ENCODE assay signal across 19 cellular contexts in the genomic region with DNA sequence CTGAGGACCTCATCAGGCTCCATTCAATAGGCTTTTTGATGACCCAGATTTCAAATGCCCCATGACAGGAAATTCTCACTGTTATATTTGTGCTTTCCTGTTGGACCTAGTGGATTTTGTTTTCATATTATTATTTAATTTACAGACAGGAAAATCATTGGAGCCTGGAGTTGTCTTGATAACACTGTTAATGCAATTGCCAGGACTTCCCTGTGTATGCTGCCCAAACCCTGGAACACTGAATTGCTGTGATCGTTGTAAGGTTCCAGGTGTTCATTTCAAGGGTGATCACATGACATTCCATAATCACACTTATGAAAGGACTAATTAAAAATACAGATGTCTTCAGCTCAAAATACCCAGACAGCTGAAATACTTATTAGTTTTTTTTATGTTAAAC.
"Had no signal": no experiment of that assay in that cellular context is flagged by ENCODE, and none has a peak within 500 bp of the region (broad histone marks: within the 10 kb centered on the region; RNA-seq: fewer than 3 reads in every experiment).

No MANE protein-coding gene starts in this region.

- H3K27me3 ChIP-seq: MG63 had no signal

- DNase-seq: IMR-90, Karpas-422, KG1, MG63, NCI-H1092, NCI-H1436 treated with DMSO at 0.1 percent for 48 hours, NCI-H1694, NCI-H187 treated with DMSO at 0.1 percent for 48 hours, NCI-H2081 treated with DMSO at 0.1 percent for 48 hours, NCI-H345, NCI-H446 treated with DMSO at 0.1 percent for 48 hours, NCI-H510A treated with DMSO at 0.1 percent for 48 hours, NCI-H526, NCI-H82, RPMI8226, SHP77, SK-N-SH, SW 1271 had no signal

- H3K36me3 ChIP-seq: MG63 had no signal

- H3K9me3 ChIP-seq: SK-N-SH had no signal

- H3K4me3 ChIP-seq: MG63 had no signal

- ATAC-seq: HepG2 had no signal
